ENCODE assay signal across 23 cellular contexts in genomic region chr3:194552327-194552949, GRCh38.
A peak's percentile ranks its signal among the peaks of the same experiment; 100 is the strongest.
DNase-seq lines count a peak whose midpoint lies in the region; ATAC-seq, FAIRE-seq and TF ChIP-seq lines count a peak whose summit lies in the region.
"Had no signal": no experiment of that assay in that cellular context is flagged by ENCODE, and none has a peak within 500 bp of the region (broad histone marks: within the 10 kb centered on the region; RNA-seq: fewer than 3 reads in every experiment).

No MANE protein-coding gene starts in this region.

- H3K4me2 ChIP-seq in GM23338 (no peak overlapping the region), K562 (ENCODE audit: insufficient read depth, low read length) (no peak overlapping the region), hepatocyte (no peak overlapping the region)

- BruUV-seq in K562 (replicated peaks; lab: Mats Ljungman, UMichigan): no TSS peak

- TF ChIP-seq EP300 in K562 (IDR thresholded peaks at IDR 0.05; ENCODE audit: low read length): no peak

- peaks cover 4% of the 10 kb centered on the region for H3K9me1 ChIP-seq in K562 (ENCODE audit: control insufficient read depth, insufficient read depth, low read length)

- H3K27me3 ChIP-seq in GM23338 (ENCODE audit: insufficient read depth): no peaks in the 10 kb centered on the region
- H3K27me3 ChIP-seq in K562 (ENCODE audit: control insufficient read depth in 2 of 2, insufficient read depth in 2 of 2, low read length in 2 of 2): no peaks in the 10 kb centered on the region
- no peaks in the 10 kb centered on the region for H3K27me3 ChIP-seq in hepatocyte
- H3K27me3 ChIP-seq: SJCRH30 had no signal

- POLR2A ChIA-PET in K562 (lab: Yijun Ruan, JAX): interaction anchor here (0.6 kb wide), 1 partner anchor 41 kb away, joined by 3 read pairs; no protein-coding TSS in a partner anchor

- H3K4me3 ChIP-seq in GM23338 (no peak overlapping the region), K562 (no peak overlapping the region), hepatocyte (no peak overlapping the region)
- H3K4me3 ChIP-seq: SJCRH30 had no signal

- no peak overlapping the region for H3K9ac ChIP-seq in K562 (ENCODE audit: insufficient read depth in 1 of 2, low read depth in 2 of 2, low read length in 2 of 2)

- WGBS in K562 (ENCODE audit: insufficient coverage, low coverage, missing lambda C conversion rate): 76% methylated on average over 6 of the region's 8 CpGs
- 92% methylated on average over 8 of the region's 8 CpGs for WGBS in hepatocyte (ENCODE audit: low lambda C conversion rate, missing lambda C conversion rate)

- H3K9me3 ChIP-seq in K562 (replicated peaks; ENCODE audit: control insufficient read depth, insufficient read depth, low read depth, low read length): no peaks in the 10 kb centered on the region
- no peaks in the 10 kb centered on the region for H3K9me3 ChIP-seq in hepatocyte (ENCODE audit: low read depth)
- H3K9me3 ChIP-seq: SJCRH30 had no signal

- ATAC-seq in GM23338 (no peak), K562 (no peak)
- no peak for ATAC-seq in stimulated activated effector memory CD8-positive, alpha-beta T cell treated with anti-CD3 and anti-CD28 coated beads, Interleukin-12 subunit alpha, Interleukin-12 subunit beta, amount 100 ng/mL, for 72 hours
- ATAC-seq: Right ventricle myocardium inferior, SK-N-SH treated with all-trans-retinoic acid at 6 μM for 48 hours had no signal

- H3K9me3 Mint-ChIP-seq in GM23338: peaks cover 2% of the 10 kb centered on the region
- no peaks in the 10 kb centered on the region for H3K9me3 Mint-ChIP-seq in stimulated activated effector memory CD8-positive, alpha-beta T cell treated with anti-CD3 and anti-CD28 coated beads, Interleukin-12 subunit alpha, Interleukin-12 subunit beta, amount 100 ng/mL, for 72 hours

- H3K9me2 ChIP-seq in GM23338 (ENCODE audit: insufficient read depth): no peaks in the 10 kb centered on the region
- H3K9me2 ChIP-seq in hepatocyte (replicated peaks; ENCODE audit: insufficient read depth): no peaks in the 10 kb centered on the region

- H3K79me2 ChIP-seq in GM23338 (replicated peaks; ENCODE audit: insufficient read depth) (no peaks in the 10 kb centered on the region), K562 (ENCODE audit: control insufficient read depth, insufficient read depth, low read length) (no peaks in the 10 kb centered on the region), hepatocyte (no peaks in the 10 kb centered on the region)

- intact Hi-C loops in K562 (cut with micrococcal nuclease): no loop called here

- H3K4me1 ChIP-seq in GM23338 (ENCODE audit: insufficient read depth): peaks cover 14% of the 10 kb centered on the region
- peaks cover 4 to 20% of the 10 kb centered on the region in 2 experiments; a peak in 4 of 5 replicates for H3K4me1 ChIP-seq in K562 (replicated peaks in 1 of 2; ENCODE audit: control insufficient read depth in 2 of 2, insufficient read depth in 2 of 2, low read length in 2 of 2)
- no peaks in the 10 kb centered on the region for H3K4me1 ChIP-seq in hepatocyte (ENCODE audit: insufficient read depth)

- H3F3A ChIP-seq in GM23338 (replicated peaks; ENCODE audit: low read depth): no peaks in the 10 kb centered on the region

- H3K27me3 Mint-ChIP-seq in GM23338 (ENCODE audit: insufficient read depth, low read depth, poor library complexity): peaks cover 11% of the 10 kb centered on the region

- peak overlapping the region; percentile 13; the same call in 1 of the 2 replicates for H3K27ac Mint-ChIP-seq in GM23338
- peak overlapping the region; percentile 1 for H3K27ac Mint-ChIP-seq in stimulated activated effector memory CD8-positive, alpha-beta T cell treated with anti-CD3 and anti-CD28 coated beads, Interleukin-12 subunit alpha, Interleukin-12 subunit beta, amount 100 ng/mL, for 72 hours
- H3K27ac Mint-ChIP-seq: CD4-positive, alpha-beta memory T cell; IgD-negative memory B cell had no signal

- no peak for TF ChIP-seq POLR2A in K562 (conservative IDR thresholded peaks at IDR 0.05)

- H3K36me3 ChIP-seq in GM23338 (ENCODE audit: insufficient read depth) (no peaks in the 10 kb centered on the region), K562 (ENCODE audit: control insufficient read depth, insufficient read depth, low read length) (no peaks in the 10 kb centered on the region), hepatocyte (replicated peaks; ENCODE audit: insufficient read depth, low read depth) (no peaks in the 10 kb centered on the region)
- H3K36me3 ChIP-seq: SJCRH30 had no signal

- CTCF ChIA-PET in K562 (lab: Yijun Ruan, JAX; ENCODE audit: low intra/inter-chr PET ratio): interaction anchor here (0.6 kb wide), 1 partner anchor 48 kb away, joined by 4 read pairs; no protein-coding TSS in a partner anchor

- peaks cover 1% of the 10 kb centered on the region; the same call in 1 of the 3 replicates for H3K36me3 Mint-ChIP-seq in GM23338 (ENCODE audit: low read depth)
- H3K36me3 Mint-ChIP-seq in stimulated activated effector memory CD8-positive, alpha-beta T cell treated with anti-CD3 and anti-CD28 coated beads, Interleukin-12 subunit alpha, Interleukin-12 subunit beta, amount 100 ng/mL, for 72 hours: no peaks in the 10 kb centered on the region
- H3K36me3 Mint-ChIP-seq: CD4-positive, alpha-beta memory T cell; IgD-negative memory B cell had no signal

- H4K20me1 ChIP-seq in GM23338 (replicated peaks; ENCODE audit: insufficient read depth) (no peaks in the 10 kb centered on the region), K562 (replicated peaks; ENCODE audit: control insufficient read depth, insufficient read depth, low read length) (no peaks in the 10 kb centered on the region), hepatocyte (ENCODE audit: insufficient read depth, poor library complexity, severe bottlenecking) (no peaks in the 10 kb centered on the region)

- no peak for FAIRE-seq in K562 (lab: Jason Lieb, UNC)

- H3K4me3 Mint-ChIP-seq in GM23338: no peak overlapping the region
- no peak overlapping the region for H3K4me3 Mint-ChIP-seq in stimulated activated effector memory CD8-positive, alpha-beta T cell treated with anti-CD3 and anti-CD28 coated beads, Interleukin-12 subunit alpha, Interleukin-12 subunit beta, amount 100 ng/mL, for 72 hours
- H3K4me3 Mint-ChIP-seq: CD4-positive, alpha-beta memory T cell; IgD-negative memory B cell had no signal

- in situ Hi-C loops in K562 (cut with MboI): no loop called here

- TF ChIP-seq CTCF in GM23338 (conservative IDR thresholded peaks at IDR 0.05; ENCODE audit: low read depth in 2 of 2): no peak
- TF ChIP-seq CTCF in K562 (IDR thresholded peaks at IDR 0.05 in 2 of 3, conservative IDR thresholded peaks at IDR 0.05 in 1 of 3; ENCODE audit: insufficient read depth in 2 of 3, low read depth in 1 of 3, low read length in 3 of 3): no peak
- no peak for TF ChIP-seq CTCF in hepatocyte (IDR thresholded peaks at IDR 0.05; ENCODE audit: poor library complexity)

- DNase-seq in GM23338 (ENCODE audit: low spot score) (no peak), NCI-H524 treated with DMSO at 0.1 percent for 48 hours (lab: John Stamatoyannopoulos, UW) (peak; percentile 12), K562 (ENCODE audit: extremely low read depth in 1 of 4, low spot score in 3 of 4) (no peak), kidney glomerular epithelial cell (lab: John Stamatoyannopoulos, UW) (no peak), hepatocyte (ENCODE audit: low spot score) (no peak), NCI-H2029 treated with DMSO at 0.1 percent for 48 hours (lab: John Stamatoyannopoulos, UW) (no peak)
- no peak for DNase-seq in stimulated activated effector memory CD8-positive, alpha-beta T cell treated with anti-CD3 and anti-CD28 coated beads, Interleukin-12 subunit alpha, Interleukin-12 subunit beta, amount 100 ng/mL, for 72 hours (ENCODE audit: low spot score in 2 of 2)
- DNase-seq: C1 segment of cervical spinal cord; CD4-positive, alpha-beta memory T cell; COR-L47; DMS53; H7; NCI-H1092 treated with DMSO at 0.1 percent for 48 hours; NCI-H1436; NCI-H187; NCI-H2171 treated with DMSO at 0.1 percent for 48 hours; NCI-H345; NCI-H510A treated with DMSO at 0.1 percent for 48 hours; NCI-H774; SJCRH30 had no signal

- no peak for TF ChIP-seq RAD21 in K562 (CRISPR knock-in tag; conservative IDR thresholded peaks at IDR 0.05 in 1 of 2, IDR thresholded peaks at IDR 0.05 in 1 of 2)

- H2AFZ ChIP-seq in GM23338 (no peak overlapping the region), K562 (ENCODE audit: low read depth, low read length) (no peak overlapping the region), hepatocyte (no peak overlapping the region)

- H3K27ac ChIP-seq in GM23338 (ENCODE audit: low read depth) (no peak overlapping the region), K562 (ENCODE audit: extremely low read depth, low read depth, low read length) (no peak overlapping the region), hepatocyte (no peak overlapping the region)
- H3K27ac ChIP-seq: SJCRH30 had no signal

- H3K4me1 Mint-ChIP-seq in GM23338: peaks cover 22% of the 10 kb centered on the region
- peaks cover 11% of the 10 kb centered on the region for H3K4me1 Mint-ChIP-seq in stimulated activated effector memory CD8-positive, alpha-beta T cell treated with anti-CD3 and anti-CD28 coated beads, Interleukin-12 subunit alpha, Interleukin-12 subunit beta, amount 100 ng/mL, for 72 hours

TF ChIP-seq in GM23338, 12 proteins besides CTCF, POLR2A, EP300 and RAD21:
- TF ChIP-seq EZH2 (IDR thresholded peaks at IDR 0.05; ENCODE audit: low read depth, unreplicated experiment) (no peak), EZH2phosphoT487 (IDR thresholded peaks at IDR 0.05; ENCODE audit: unreplicated experiment) (no peak)

TF ChIP-seq in K562, 482 proteins besides CTCF, POLR2A, EP300 and RAD21 (continues in another document):
- TF ChIP-seq ZSCAN29 (IDR thresholded peaks at IDR 0.05): no peak
- peak; percentile 87 for TF ChIP-seq NFE2L1 (tag; IDR thresholded peaks at IDR 0.05; ENCODE audit: borderline replicate concordance, low read depth)
- no peak for TF ChIP-seq POLR3G (IDR thresholded peaks at IDR 0.05; ENCODE audit: extremely low read depth, insufficient read length, insufficient replicate concordance)
- TF ChIP-seq ZNF76 (CRISPR knock-in tag; IDR thresholded peaks at IDR 0.05; ENCODE audit: borderline replicate concordance): no peak
- TF ChIP-seq ZNF316 (IDR thresholded peaks at IDR 0.05): peak; percentile 98
- TF ChIP-seq PHF8 (IDR thresholded peaks at IDR 0.05; ENCODE audit: borderline replicate concordance, low read length): no peak
- peak; percentile 91 for TF ChIP-seq C11orf30 (IDR thresholded peaks at IDR 0.05; ENCODE audit: low read depth)
- TF ChIP-seq ZNF639 (CRISPR knock-in tag; conservative IDR thresholded peaks at IDR 0.05 in 1 of 2, IDR thresholded peaks at IDR 0.05 in 1 of 2): no peak
- TF ChIP-seq MAFF (IDR thresholded peaks at IDR 0.05; ENCODE audit: low read length): peak; percentile 95
